ENCODE assay signal across 1 cellular context in genomic region chr18:11983592-11983991, GRCh38.
TF ChIP-seq lines count a peak whose summit lies in the region.

No MANE protein-coding gene starts in this region.

TF ChIP-seq in HepG2, 621 proteins besides CTCF, POLR2A, EP300 and RAD21 (continued from another document and continues in another):
- peak; percentile 40; the same call in 1 of the 2 replicates for TF ChIP-seq ETV5 (CRISPR knock-in tag; IDR thresholded peaks at IDR 0.05; ENCODE audit: borderline replicate concordance)
- TF ChIP-seq SALL1 (CRISPR knock-in tag; IDR thresholded peaks at IDR 0.05) = peak; percentile 15; the same call in 1 of the 2 replicates
- TF ChIP-seq POLR2AphosphoS5 (IDR thresholded peaks at IDR 0.05; ENCODE audit: low read depth, low read length) = no peak
- no peak for TF ChIP-seq SP4 (CRISPR knock-in tag; IDR thresholded peaks at IDR 0.05)
- no peak for TF ChIP-seq FOXP1 (IDR thresholded peaks at IDR 0.05)
- TF ChIP-seq FOXP1 (CRISPR knock-in tag; IDR thresholded peaks at IDR 0.05) = 0 out of 2 replicates have a peak, but pooled peaks have one; percentile 8
- peak; percentile 13; the same call in 1 of the 2 replicates for TF ChIP-seq FOSL2 (CRISPR knock-in tag; IDR thresholded peaks at IDR 0.05)
- TF ChIP-seq ZNF687 (CRISPR knock-in tag; IDR thresholded peaks at IDR 0.05) = peak; percentile 59
- TF ChIP-seq FOXA3 (CRISPR knock-in tag; IDR thresholded peaks at IDR 0.05) = peak; percentile 22; the same call in 1 of the 2 replicates
- TF ChIP-seq TEAD3 (CRISPR knock-in tag; optimal IDR thresholded peaks at IDR 0.05; ENCODE audit: borderline replicate concordance) = peak; percentile 62
- no peak for TF ChIP-seq SSRP1 (CRISPR knock-in tag; IDR thresholded peaks at IDR 0.05)
- TF ChIP-seq HDAC2 (CRISPR knock-in tag; IDR thresholded peaks at IDR 0.05) = 0 out of 2 replicates have a peak, but pooled peaks have one; percentile 21
- no peak for TF ChIP-seq MXD1 (CRISPR knock-in tag; IDR thresholded peaks at IDR 0.05)
- TF ChIP-seq UBTF (CRISPR knock-in tag; IDR thresholded peaks at IDR 0.05) = peak; percentile 39; the same call in 1 of the 2 replicates
- no peak for TF ChIP-seq NFKB2 (CRISPR knock-in tag; IDR thresholded peaks at IDR 0.05; ENCODE audit: borderline replicate concordance)
- peak; percentile 40; the same call in 1 of the 2 replicates for TF ChIP-seq ZBED4 (CRISPR knock-in tag; IDR thresholded peaks at IDR 0.05; ENCODE audit: borderline replicate concordance)
- TF ChIP-seq RXRB (CRISPR knock-in tag; IDR thresholded peaks at IDR 0.05; ENCODE audit: borderline replicate concordance) = peak; percentile 85
- TF ChIP-seq MEIS1 (CRISPR knock-in tag; IDR thresholded peaks at IDR 0.05; ENCODE audit: borderline replicate concordance) = no peak
- no peak for TF ChIP-seq NPAS2 (CRISPR knock-in tag; IDR thresholded peaks at IDR 0.05; ENCODE audit: borderline replicate concordance)
- TF ChIP-seq THRA (CRISPR knock-in tag; IDR thresholded peaks at IDR 0.05; ENCODE audit: borderline replicate concordance) = peak; percentile 83; the same call in 1 of the 2 replicates
- TF ChIP-seq ZNF740 (CRISPR knock-in tag; IDR thresholded peaks at IDR 0.05) = no peak
- peak; percentile 60 for TF ChIP-seq SAP130 (CRISPR knock-in tag; IDR thresholded peaks at IDR 0.05; ENCODE audit: low read depth)
- no peak for TF ChIP-seq ZNF264 (CRISPR knock-in tag; IDR thresholded peaks at IDR 0.05)
- no peak for TF ChIP-seq SATB2 (CRISPR knock-in tag; IDR thresholded peaks at IDR 0.05)
- TF ChIP-seq MAX (IDR thresholded peaks at IDR 0.05) = no peak
- 0 out of 2 replicates have a peak, but pooled peaks have one; percentile 33 for TF ChIP-seq ZNF331 (CRISPR knock-in tag; IDR thresholded peaks at IDR 0.05)
- no peak for TF ChIP-seq KAT7 (CRISPR knock-in tag; IDR thresholded peaks at IDR 0.05; ENCODE audit: borderline replicate concordance)
- no peak for TF ChIP-seq MLLT10 (CRISPR knock-in tag; IDR thresholded peaks at IDR 0.05)
- TF ChIP-seq NR2C2 (CRISPR knock-in tag; IDR thresholded peaks at IDR 0.05; ENCODE audit: borderline replicate concordance) = peak; percentile 41; the same call in 1 of the 2 replicates
- TF ChIP-seq ARHGAP35 (CRISPR knock-in tag; IDR thresholded peaks at IDR 0.05; ENCODE audit: borderline replicate concordance) = no peak
- no peak for TF ChIP-seq NR2F6 (IDR thresholded peaks at IDR 0.05)
- peak; percentile 56 for TF ChIP-seq NR2F6 (CRISPR knock-in tag; IDR thresholded peaks at IDR 0.05)
- TF ChIP-seq CEBPG (CRISPR knock-in tag; IDR thresholded peaks at IDR 0.05) = 0 out of 2 replicates have a peak, but pooled peaks have one; percentile 26
- 0 out of 2 replicates have a peak, but pooled peaks have one; percentile 25 for TF ChIP-seq MIER3 (CRISPR knock-in tag; IDR thresholded peaks at IDR 0.05; ENCODE audit: borderline replicate concordance)
- TF ChIP-seq BCL6 (CRISPR knock-in tag; IDR thresholded peaks at IDR 0.05) = peak; percentile 57; the same call in 1 of the 2 replicates
- TF ChIP-seq TBX2 (CRISPR knock-in tag; IDR thresholded peaks at IDR 0.05; ENCODE audit: borderline replicate concordance) = peak; percentile 28; the same call in 1 of the 2 replicates
- TF ChIP-seq BRF2 (CRISPR knock-in tag; IDR thresholded peaks at IDR 0.05) = no peak
- TF ChIP-seq TARDBP (CRISPR knock-in tag; IDR thresholded peaks at IDR 0.05) = peak; percentile 17; the same call in 1 of the 2 replicates
- 0 out of 2 replicates have a peak, but pooled peaks have one; percentile 23 for TF ChIP-seq ARNTL (CRISPR knock-in tag; IDR thresholded peaks at IDR 0.05)
- TF ChIP-seq STAG1 (CRISPR knock-in tag; IDR thresholded peaks at IDR 0.05) = peak; percentile 36; the same call in 1 of the 2 replicates
- TF ChIP-seq IKZF5 (CRISPR knock-in tag; IDR thresholded peaks at IDR 0.05) = 0 out of 2 replicates have a peak, but pooled peaks have one; percentile 51
- TF ChIP-seq ZNF850 (CRISPR knock-in tag; conservative IDR thresholded peaks at IDR 0.05) = 0 out of 2 replicates have a peak, but pooled peaks have one; percentile 30
- 0 out of 2 replicates have a peak, but pooled peaks have one; percentile 13 for TF ChIP-seq MYC (CRISPR knock-in tag; IDR thresholded peaks at IDR 0.05; ENCODE audit: borderline replicate concordance)
- TF ChIP-seq GATAD2A (CRISPR knock-in tag; IDR thresholded peaks at IDR 0.05) = peak; percentile 30; the same call in 1 of the 2 replicates
- 0 out of 2 replicates have a peak, but pooled peaks have one; percentile 30 for TF ChIP-seq ZNF430 (CRISPR knock-in tag; IDR thresholded peaks at IDR 0.05)
- peak; percentile 63; the same call in 1 of the 2 replicates for TF ChIP-seq RXRA (CRISPR knock-in tag; IDR thresholded peaks at IDR 0.05)
- peak; percentile 38; the same call in 1 of the 2 replicates for TF ChIP-seq PHF8 (CRISPR knock-in tag; IDR thresholded peaks at IDR 0.05)
- TF ChIP-seq NCOA2 (CRISPR knock-in tag; IDR thresholded peaks at IDR 0.05) = 0 out of 2 replicates have a peak, but pooled peaks have one; percentile 17
